In the genomic region with DNA sequence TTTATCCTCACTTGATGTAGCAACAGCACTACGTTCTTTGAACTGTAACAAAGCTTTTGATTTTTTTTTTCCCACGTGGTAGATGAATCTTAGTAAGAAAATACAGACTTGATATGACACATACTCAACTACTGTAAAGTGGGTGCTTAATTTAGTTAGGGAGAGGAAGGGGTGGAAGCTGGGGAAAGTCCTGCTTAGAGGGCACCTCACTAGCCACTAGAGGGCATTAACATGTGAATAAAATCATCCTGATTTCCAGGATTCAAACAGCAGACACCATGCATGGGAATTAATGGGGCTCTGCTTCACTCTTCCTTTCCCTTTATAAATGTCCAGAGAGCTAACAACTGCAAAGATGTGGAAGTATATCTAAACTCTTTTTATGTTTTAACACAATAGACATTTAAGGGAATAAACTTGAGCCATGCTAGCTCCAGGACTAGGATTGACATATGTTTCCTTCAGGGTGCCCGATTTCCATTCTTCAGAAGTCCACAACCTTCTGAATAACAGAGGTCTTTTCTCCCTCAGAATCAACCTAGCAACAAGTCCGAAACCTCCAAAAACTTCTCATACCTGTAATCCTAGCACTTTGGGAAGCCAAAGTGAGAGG, we compare ENCODE assay signal across 1 cellular context.
TF ChIP-seq lines count a peak whose summit lies in the region.

No MANE protein-coding gene starts in this region.

TF ChIP-seq in endothelial cell of umbilical vein, 7 proteins besides CTCF, POLR2A, EP300 and RAD21 (continued from another document):
- TF ChIP-seq MYC (IDR thresholded peaks at IDR 0.05; ENCODE audit: low read depth, low read length) = no peak
- no peak for TF ChIP-seq JUN (IDR thresholded peaks at IDR 0.05; ENCODE audit: borderline replicate concordance, insufficient read depth, insufficient read length, low read depth)
- TF ChIP-seq POLR2AphosphoS5 (IDR thresholded peaks at IDR 0.05; ENCODE audit: insufficient read depth, low read depth, low read length) = no peak
- TF ChIP-seq FOS (IDR thresholded peaks at IDR 0.05; ENCODE audit: borderline replicate concordance, insufficient read depth, low read length) = no peak
- TF ChIP-seq, protein P1, sequence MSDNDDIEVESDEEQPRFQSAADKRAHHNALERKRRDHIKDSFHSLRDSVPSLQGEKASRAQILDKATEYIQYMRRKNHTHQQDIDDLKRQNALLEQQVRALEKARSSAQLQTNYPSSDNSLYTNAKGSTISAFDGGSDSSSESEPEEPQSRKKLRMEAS (IDR thresholded peaks at IDR 0.05; ENCODE audit: insufficient read depth, insufficient read length) = no peak
TF ChIP-seq in endothelial cell of umbilical vein: peak in this region for 0.
